12 cellular contexts compared by ENCODE assay signal in the genomic region with DNA sequence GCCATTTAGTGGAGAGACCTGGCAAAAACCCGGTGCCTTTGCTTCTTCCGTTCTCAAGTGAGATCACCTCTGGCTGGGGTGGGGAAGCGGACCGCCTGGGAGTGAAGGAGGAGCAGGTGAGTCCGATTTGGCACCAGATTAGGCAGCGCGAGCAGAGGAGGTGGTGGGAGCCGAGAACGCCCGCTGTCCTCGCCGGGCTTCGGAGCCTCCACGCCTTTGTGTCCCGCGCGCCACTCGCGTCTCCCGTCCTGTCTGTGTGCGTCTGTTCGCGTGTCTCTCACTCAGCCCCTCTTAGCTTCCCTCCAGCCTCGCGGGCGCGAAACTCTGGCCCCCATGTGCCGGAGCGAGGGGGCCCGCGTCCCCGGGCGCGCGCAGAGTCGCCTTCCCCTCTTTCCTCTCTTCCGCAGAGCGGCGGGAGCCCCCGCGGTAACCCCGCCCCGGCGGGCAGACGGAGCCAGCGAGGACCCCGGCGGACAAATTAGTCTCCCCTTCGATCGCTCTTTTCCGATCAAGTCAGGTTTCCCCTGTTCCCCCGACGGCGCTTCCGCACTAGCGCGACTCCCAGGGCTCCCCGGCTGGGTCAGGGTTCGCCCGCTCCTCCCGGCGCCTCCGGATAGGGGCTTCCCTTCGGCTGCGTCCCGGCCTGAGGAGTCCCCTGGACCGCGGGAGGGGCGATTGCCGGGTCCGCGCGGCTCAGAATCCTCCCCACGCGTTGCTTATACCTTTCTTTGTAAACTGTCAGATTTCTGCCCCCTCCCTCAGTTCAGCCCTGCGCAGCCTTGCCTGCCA. TPM values are rescaled to one million over a fixed set of nuclear protein-coding genes. Genes with fewer than 3 reads are reported as not detected.
A peak's percentile ranks its signal among the peaks of the same experiment; 100 is the strongest.
DNase-seq lines count a peak whose midpoint lies in the region; ATAC-seq and TF ChIP-seq lines count a peak whose summit lies in the region.
"Had no signal": no experiment of that assay in that cellular context is flagged by ENCODE, and none has a peak within 500 bp of the region (broad histone marks: within the 10 kb centered on the region; RNA-seq: fewer than 3 reads in every experiment).

No MANE protein-coding gene starts in this region.

- no peaks in the 10 kb centered on the region for H3K9me3 Mint-ChIP-seq in activated naive CD4-positive, alpha-beta T cell treated with anti-CD3 and anti-CD28 coated beads, Interleukin-2, amount 50 U/mL, for 24 hours
- no peaks in the 10 kb centered on the region for H3K9me3 Mint-ChIP-seq in type B pancreatic cell
- H3K9me3 Mint-ChIP-seq: activated T-cell treated with anti-CD3 and anti-CD28 coated beads, Interleukin-2, amount 50 U/mL, for 4 hours had no signal

- H3K36me3 Mint-ChIP-seq in activated naive CD4-positive, alpha-beta T cell treated with anti-CD3 and anti-CD28 coated beads, Interleukin-2, amount 50 U/mL, for 24 hours, result no peaks in the 10 kb centered on the region
- H3K36me3 Mint-ChIP-seq in type B pancreatic cell, result no peaks in the 10 kb centered on the region

- H3K4me1 ChIP-seq in mesodermal cell (ENCODE audit: control insufficient read depth, insufficient read depth, low read length, poor library complexity, severe bottlenecking), result peaks cover 4% of the 10 kb centered on the region
- H3K4me1 ChIP-seq: BLaER1 had no signal

- no peak overlapping the region for H3K27ac Mint-ChIP-seq in activated naive CD4-positive, alpha-beta T cell treated with anti-CD3 and anti-CD28 coated beads, Interleukin-2, amount 50 U/mL, for 24 hours
- H3K27ac Mint-ChIP-seq in type B pancreatic cell, result no peak overlapping the region

- 0 to 1% methylated on average over 49 to 69 of the region's 76 CpGs for WGBS in mesodermal cell (ENCODE audit: insufficient coverage in 2 of 2), 2 experiments

- no peaks in the 10 kb centered on the region for H3K36me3 ChIP-seq in mesodermal cell (ENCODE audit: control insufficient read depth, insufficient read depth, low read length)
- H3K36me3 ChIP-seq: BLaER1 had no signal

- no peak for ATAC-seq in HG02884 (IDR thresholded peaks at IDR 0.05; ENCODE audit: unreplicated experiment)

- TF ChIP-seq CTCF in astrocyte of the cerebellum (IDR thresholded peaks at IDR 0.05; ENCODE audit: low read depth, low read length, missing control alignments) (no peak), type B pancreatic cell (conservative IDR thresholded peaks at IDR 0.05) (no peak)

- no peak overlapping the region for H3K27ac ChIP-seq in mesodermal cell (ENCODE audit: low read depth, low read length, severe bottlenecking)
- H3K27ac ChIP-seq: BLaER1, skin epidermis had no signal

- in situ Hi-C loops in astrocyte of the cerebellum (cut with HindIII; ENCODE audit: low sequenced_read_pairs), result no loop called here

- H3K4me3 Mint-ChIP-seq in activated naive CD4-positive, alpha-beta T cell treated with anti-CD3 and anti-CD28 coated beads, Interleukin-2, amount 50 U/mL, for 24 hours, result peak overlapping the region; percentile 36
- peak overlapping the region; percentile 79 for H3K4me3 Mint-ChIP-seq in type B pancreatic cell

- DNase-seq in activated naive CD4-positive, alpha-beta T cell treated with anti-CD3 and anti-CD28 coated beads, Interleukin-2, amount 50 U/mL, for 16 hours, result no peak
- DNase-seq in astrocyte of the cerebellum (ENCODE audit: low read depth) (no peak), type B pancreatic cell (ENCODE audit: extremely low spot score, unreplicated experiment) (no peak), cerebellar nuclear complex (lab: John Stamatoyannopoulos, UW) (no peak), NOMO-1 treated with DMSO at 0.1 percent for 48 hours (lab: John Stamatoyannopoulos, UW; ENCODE audit: unreplicated experiment) (no peak)
- DNase-seq: activated T-cell treated with anti-CD3 and anti-CD28 coated beads, Interleukin-2, amount 50 U/mL, for 4 hours; T1000 had no signal

- peaks cover 23% of the 10 kb centered on the region for H3K4me1 Mint-ChIP-seq in activated naive CD4-positive, alpha-beta T cell treated with anti-CD3 and anti-CD28 coated beads, Interleukin-2, amount 50 U/mL, for 24 hours
- H3K4me1 Mint-ChIP-seq in type B pancreatic cell (ENCODE audit: unreplicated experiment), result peaks cover 5% of the 10 kb centered on the region

- H3K9me3 ChIP-seq in mesodermal cell (ENCODE audit: control insufficient read depth, low read length), result no peaks in the 10 kb centered on the region

- peaks cover 53% of the 10 kb centered on the region for H3K27me3 Mint-ChIP-seq in activated naive CD4-positive, alpha-beta T cell treated with anti-CD3 and anti-CD28 coated beads, Interleukin-2, amount 50 U/mL, for 24 hours
- peaks cover 99% of the 10 kb centered on the region for H3K27me3 Mint-ChIP-seq in type B pancreatic cell

- peak overlapping the region; percentile 12 for H3K4me3 ChIP-seq in astrocyte of the cerebellum (ENCODE audit: low read depth, low read length)
- H3K4me3 ChIP-seq in mesodermal cell (ENCODE audit: extremely low read depth, insufficient read depth, low read length, poor library complexity, severe bottlenecking), result peak overlapping the region; percentile 27
- H3K4me3 ChIP-seq: BLaER1 had no signal

RNA-seq across cellular contexts. Expression of gene POU4F3, which starts 7.1 kb away (rescaled TPM):
- polyA plus RNA-seq in mesodermal cell (2013, experiment 1 of 2), result not detected
- polyA plus RNA-seq in mesodermal cell (2013, experiment 2 of 2), result not detected
- 0.19 TPM in 1 of 2 replicates, not detected in the other for total RNA-seq in type B pancreatic cell (ENCODE audit: low replicate concordance)
